ENCODE assay signal across 8 cellular contexts in the genomic region with DNA sequence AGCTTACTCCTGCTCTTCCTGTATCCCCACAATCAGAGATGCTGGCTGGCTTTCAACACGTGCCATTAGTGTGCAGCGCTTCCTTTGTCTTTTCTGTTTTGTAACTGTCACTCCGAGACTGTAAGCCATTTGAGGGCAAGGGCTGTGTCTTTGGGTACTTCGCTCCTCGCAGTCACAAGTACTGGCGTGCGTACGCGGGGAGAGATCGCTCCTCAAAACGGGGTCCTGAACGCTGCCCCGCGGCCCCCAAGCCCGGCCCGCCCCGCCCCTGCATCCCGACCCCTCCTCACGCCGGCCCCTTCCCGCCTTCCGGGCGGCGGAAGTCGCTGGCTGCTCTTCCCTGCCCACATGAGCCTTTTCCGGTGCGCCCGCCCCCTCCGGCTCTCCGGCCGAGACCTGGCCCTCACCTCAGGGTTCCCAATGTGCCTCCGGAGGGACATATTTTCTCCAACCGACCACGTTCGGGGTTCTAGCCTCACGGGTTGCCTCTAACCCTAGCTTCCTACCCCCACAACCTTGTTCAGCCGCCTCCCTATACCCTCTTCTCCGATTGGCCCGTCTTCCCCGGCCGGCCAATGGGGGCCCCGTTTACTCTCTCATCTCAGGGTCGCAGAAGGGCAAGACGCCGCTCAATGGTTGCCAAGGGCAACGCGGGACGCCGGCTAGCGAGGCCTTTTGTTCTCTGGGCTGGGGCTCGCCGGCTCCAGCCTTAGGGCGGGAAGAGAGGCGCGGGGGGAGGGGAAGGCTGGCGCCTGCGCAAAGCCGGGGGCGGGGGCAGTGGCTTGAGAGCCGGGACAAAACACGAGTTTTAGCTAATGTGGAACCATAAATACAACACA. TPM values are rescaled to one million over a fixed set of nuclear protein-coding genes. Genes with fewer than 3 reads are reported as not detected.
DNase-seq lines count a peak whose midpoint lies in the region; FAIRE-seq and TF ChIP-seq lines count a peak whose summit lies in the region.

A gene with protein sequence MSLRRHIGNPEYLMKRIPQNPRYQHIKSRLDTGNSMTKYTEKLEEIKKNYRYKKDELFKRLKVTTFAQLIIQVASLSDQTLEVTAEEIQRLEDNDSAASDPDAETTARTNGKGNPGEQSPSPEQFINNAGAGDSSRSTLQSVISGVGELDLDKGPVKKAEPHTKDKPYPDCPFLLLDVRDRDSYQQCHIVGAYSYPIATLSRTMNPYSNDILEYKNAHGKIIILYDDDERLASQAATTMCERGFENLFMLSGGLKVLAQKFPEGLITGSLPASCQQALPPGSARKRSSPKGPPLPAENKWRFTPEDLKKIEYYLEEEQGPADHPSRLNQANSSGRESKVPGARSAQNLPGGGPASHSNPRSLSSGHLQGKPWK (minus strand): TSS at position 490 of the 839 bp plus-strand sequence. CDS start 50 bp downstream, at position 440.

- peak within 1 kb of the TSS; percentile 84 for H2BK15ac ChIP-seq in neuronal stem cell (ENCODE audit: low read length)

- FAIRE-seq in frontal cortex (lab: Jason Lieb, UNC): no peak

- peak within 1 kb of the TSS; percentile 85 for H2BK120ac ChIP-seq in neuronal stem cell (ENCODE audit: low read depth, low read length)

- peaks cover 8% of the 10 kb centered on the region; the same call in 1 of the 2 replicates for H3K27me3 Mint-ChIP-seq in HFFc6 (ENCODE audit: insufficient read depth)
- peaks cover 7% of the 10 kb centered on the region for H3K27me3 Mint-ChIP-seq in activated naive CD4-positive, alpha-beta T cell treated with anti-CD3 and anti-CD28 coated beads, Interleukin-2, amount 10 ng/mL, durations not matched to agents 7 days and 5 days

- peak within 1 kb of the TSS; percentile 2 for H3K4ac ChIP-seq in neuronal stem cell (ENCODE audit: low read length)

- CTCF ChIA-PET in activated naive CD4-positive, alpha-beta T cell treated with anti-CD3 and anti-CD28 coated beads, Interleukin-2, amount 10 ng/mL, durations not matched to agents 7 days and 5 days (lab: Charles Lee): no interaction called here

- H3K4me1 ChIP-seq in neuronal stem cell (ENCODE audit: control insufficient read depth in 2 of 2, insufficient read depth in 1 of 2, low read depth in 1 of 2, low read length in 2 of 2) (peaks cover 10 to 18% of the 10 kb centered on the region in 2 donors), subcutaneous abdominal adipose tissue (ENCODE audit: control insufficient read depth in 5 of 5, insufficient read depth in 5 of 5, low read length in 5 of 5) (peaks cover 3 to 28% (median 22%) of the 10 kb centered on the region in 5 donors)

- H2BK5ac ChIP-seq in neuronal stem cell (ENCODE audit: low read length): peak within 1 kb of the TSS; percentile 96

- peaks cover 4% of the 10 kb centered on the region for H3K9me3 Mint-ChIP-seq in HFFc6
- H3K9me3 Mint-ChIP-seq in activated naive CD4-positive, alpha-beta T cell treated with anti-CD3 and anti-CD28 coated beads, Interleukin-2, amount 10 ng/mL, durations not matched to agents 7 days and 5 days: peaks cover 3% of the 10 kb centered on the region

- no peak within 1 kb of the TSS for H2BK12ac ChIP-seq in neuronal stem cell (ENCODE audit: low read length)

- H3K27ac ChIP-seq in neuronal stem cell (replicated peaks; ENCODE audit: low read length) (peak within 1 kb of the TSS; percentile 98), subcutaneous abdominal adipose tissue (ENCODE audit: low read depth, low read length) (peak within 1 kb of the TSS; percentile 60)

- WGBS in neuronal stem cell (ENCODE audit: extremely low coverage in 2 of 2, insufficient read length in 2 of 2, insufficient replicate concordance in 1 of 2), 2 donors: no CpG with 5 or more reads among the region's 61 CpGs

- H3K27me3 ChIP-seq in neuronal stem cell (ENCODE audit: control insufficient read depth in 3 of 3, insufficient read depth in 3 of 3, low read depth in 1 of 3, low read length in 3 of 3): no peaks in the 10 kb centered on the region
- no peaks in the 10 kb centered on the region for H3K27me3 ChIP-seq in subcutaneous abdominal adipose tissue (ENCODE audit: control insufficient read depth in 5 of 5, insufficient read depth in 4 of 5, low read length in 5 of 5)

- H3K79me1 ChIP-seq in neuronal stem cell (ENCODE audit: low read depth, low read length): peaks cover 2% of the 10 kb centered on the region

- no peak within 1 kb of the TSS for H3K14ac ChIP-seq in neuronal stem cell (ENCODE audit: low read length)

- peaks cover 20% of the 10 kb centered on the region for H3K4me1 Mint-ChIP-seq in HFFc6 (ENCODE audit: low read depth)
- peaks cover 48% of the 10 kb centered on the region for H3K4me1 Mint-ChIP-seq in activated naive CD4-positive, alpha-beta T cell treated with anti-CD3 and anti-CD28 coated beads, Interleukin-2, amount 10 ng/mL, durations not matched to agents 7 days and 5 days

- H4K8ac ChIP-seq in neuronal stem cell (ENCODE audit: low read depth, low read length): no peak within 1 kb of the TSS

- H2AFZ ChIP-seq in neuronal stem cell (ENCODE audit: low read length): peak within 1 kb of the TSS; percentile 98

- H3K23ac ChIP-seq in neuronal stem cell (ENCODE audit: low read depth, low read length, poor library complexity): peak within 1 kb of the TSS; percentile 65

- H3K4me3 ChIP-seq in NB4 (ENCODE audit: low read depth, low read length) (peak within 1 kb of the TSS; percentile 70), neuronal stem cell (ENCODE audit: low read length in 2 of 2) (peak within 1 kb of the TSS; percentile 86 to 91), subcutaneous abdominal adipose tissue (ENCODE audit: low read depth in 1 of 5, low read length in 5 of 5) (peak within 1 kb of the TSS; percentile 85 to 91 (median 87))

- H3K9ac ChIP-seq in neuronal stem cell (ENCODE audit: low read depth, low read length, poor library complexity) (peak within 1 kb of the TSS; percentile 90), subcutaneous abdominal adipose tissue (ENCODE audit: low read length in 5 of 5) (peak within 1 kb of the TSS in 4 of 5 donors; percentile 43 to 82 (median 74))

- peak within 1 kb of the TSS; percentile 62 for H3K4me2 ChIP-seq in neuronal stem cell (ENCODE audit: insufficient read depth, low read length, poor library complexity, severe bottlenecking)

- peak within 1 kb of the TSS; percentile 99 for H3K4me3 Mint-ChIP-seq in HFFc6
- peak within 1 kb of the TSS; percentile 98 for H3K4me3 Mint-ChIP-seq in activated naive CD4-positive, alpha-beta T cell treated with anti-CD3 and anti-CD28 coated beads, Interleukin-2, amount 10 ng/mL, durations not matched to agents 7 days and 5 days

- peak within 1 kb of the TSS; percentile 98 for H3K18ac ChIP-seq in neuronal stem cell (ENCODE audit: low read length)

- no peaks in the 10 kb centered on the region; the same call in 1 of the 2 replicates for H3K36me3 Mint-ChIP-seq in HFFc6 (ENCODE audit: low read depth)
- peaks cover 11% of the 10 kb centered on the region for H3K36me3 Mint-ChIP-seq in activated naive CD4-positive, alpha-beta T cell treated with anti-CD3 and anti-CD28 coated beads, Interleukin-2, amount 10 ng/mL, durations not matched to agents 7 days and 5 days

- H3K36me3 ChIP-seq in neuronal stem cell (replicated peaks in 1 of 2; ENCODE audit: control insufficient read depth in 2 of 2, insufficient read depth in 2 of 2, low read length in 2 of 2) (no peaks in the 10 kb centered on the region), subcutaneous abdominal adipose tissue (ENCODE audit: control insufficient read depth in 5 of 5, insufficient read depth in 5 of 5, low read length in 5 of 5) (no peaks in the 10 kb centered on the region)

- H4K91ac ChIP-seq in neuronal stem cell (ENCODE audit: low read depth, low read length, poor library complexity): peak within 1 kb of the TSS; percentile 91

- DNase-seq in GM04504 (ENCODE audit: low read depth): peak; percentile 94
- DNase-seq in HFFc6: peak; percentile 94
- peak; percentile 100 for DNase-seq in NB4 (ENCODE audit: low read depth)
- DNase-seq in SK-N-DZ (ENCODE audit: low spot score): peak; percentile 97
- DNase-seq in activated naive CD4-positive, alpha-beta T cell treated with anti-CD3 and anti-CD28 coated beads, Interleukin-2, amount 10 ng/mL, durations not matched to agents 7 days and 5 days: peak; percentile 96
- peak; percentile 95 to 97 for DNase-seq in frontal cortex (ENCODE audit: low spot score in 2 of 2)
- peak; percentile 98 for DNase-seq in neuronal stem cell (ENCODE audit: low spot score)

- TF ChIP-seq CTCF in HFFc6 (IDR thresholded peaks at IDR 0.05) (0 out of 2 replicates have a peak, but pooled peaks have one; percentile 13), NB4 (IDR thresholded peaks at IDR 0.05; ENCODE audit: low read depth, low read length) (no peak)

- peak within 1 kb of the TSS; percentile 98 for H3K27ac Mint-ChIP-seq in HFFc6
- peak within 1 kb of the TSS; percentile 93 for H3K27ac Mint-ChIP-seq in activated naive CD4-positive, alpha-beta T cell treated with anti-CD3 and anti-CD28 coated beads, Interleukin-2, amount 10 ng/mL, durations not matched to agents 7 days and 5 days

- peak; percentile 48 for TF ChIP-seq POLR2A in NB4 (IDR thresholded peaks at IDR 0.05; ENCODE audit: extremely low read depth, insufficient read length)

- peak within 1 kb of the TSS; percentile 86 for H2AK5ac ChIP-seq in neuronal stem cell (ENCODE audit: low read depth, low read length)

- H3K9me3 ChIP-seq in neuronal stem cell (replicated peaks in 1 of 2; ENCODE audit: control insufficient read depth in 2 of 2, insufficient read depth in 1 of 2, low read depth in 1 of 2, low read length in 2 of 2): peaks cover 0 to 29% of the 10 kb centered on the region in 2 donors
- no peaks in the 10 kb centered on the region for H3K9me3 ChIP-seq in subcutaneous abdominal adipose tissue (ENCODE audit: control insufficient read depth in 5 of 5, low read length in 5 of 5)

RNA-seq across cellular contexts. Expression of the gene that starts here (rescaled TPM):
- total RNA-seq in HFFc6 (2021; fragmentation: NEBNext Ultra II Directional; extraction: Animal tissue kit (Norgen Biotek cat#: 25700)): 10 to 100 TPM; 14.5 to 20.9 (median 17.8) TPM
- polyA plus RNA-seq in SK-N-DZ (2014; cell fraction: cytosol; rRNA removed): 10.1 and 13.0 TPM in 2 replicates
- 14.2 and 19.4 TPM in 2 replicates for polyA plus RNA-seq in SK-N-DZ (2014; cell fraction: nucleus; rRNA removed)
- 11.4 TPM for total RNA-seq in frontal cortex
- polyA plus RNA-seq in neuronal stem cell (2013, experiment 1 of 2): 20.9 TPM
- 21.0 TPM for polyA plus RNA-seq in neuronal stem cell (2013, experiment 2 of 2)

Comparison
In these comparisons a context has a peak if more than half of its experiments do, and no peak if none do; other contexts are left out.
1. Peak in every context shown above with its lines: DNase-seq, H3K4me3 ChIP-seq and H3K27ac ChIP-seq.